In the genomic region with DNA sequence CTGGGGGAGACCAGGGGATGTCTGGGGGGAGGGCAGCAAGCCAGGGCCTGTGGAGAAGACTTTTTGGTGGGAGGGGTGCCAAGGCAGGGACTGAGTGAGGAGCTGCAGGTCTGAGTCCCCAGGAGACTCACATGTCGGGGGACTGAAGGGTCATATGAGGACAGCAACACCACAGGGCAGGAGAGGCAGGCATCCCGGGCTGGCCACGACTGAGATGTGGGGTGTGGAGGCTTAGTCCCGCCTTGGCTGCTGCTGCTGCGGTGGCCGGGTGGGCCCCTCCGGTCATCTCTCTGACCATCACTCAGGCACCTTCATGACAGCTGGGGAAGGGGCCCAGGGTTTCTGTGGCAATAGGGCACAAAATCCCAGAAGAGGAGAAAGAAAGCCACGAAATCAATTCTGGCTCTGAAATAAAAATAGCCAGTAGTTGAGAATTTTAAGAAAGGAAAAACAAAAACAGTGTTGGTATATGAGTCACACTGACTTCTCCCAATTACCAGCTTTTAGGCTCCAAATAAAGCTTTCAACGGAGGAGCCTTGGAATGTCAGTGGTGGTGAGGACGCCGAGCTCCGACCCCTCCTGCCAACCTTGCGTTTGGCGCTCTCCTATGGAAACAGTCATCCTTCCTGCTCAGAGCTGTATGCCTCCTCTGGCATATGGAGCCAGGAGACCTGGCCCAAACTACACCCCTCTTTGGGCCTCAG, we compare ENCODE assay signal across 13 cellular contexts. TPM values are rescaled to one million over a fixed set of nuclear protein-coding genes. Genes with fewer than 3 reads are reported as not detected.
A peak's percentile ranks its signal among the peaks of the same experiment; 100 is the strongest.
DNase-seq lines count a peak whose midpoint lies in the region; ATAC-seq and TF ChIP-seq lines count a peak whose summit lies in the region.
"Had no signal": no experiment of that assay in that cellular context is flagged by ENCODE, and none has a peak within 500 bp of the region (broad histone marks: within the 10 kb centered on the region; RNA-seq: fewer than 3 reads in every experiment).

No MANE protein-coding gene starts in this region.

- no peak overlapping the region for H2AFZ ChIP-seq in mesenchymal stem cell (ENCODE audit: low read depth, low read length)
- no peak overlapping the region for H2AFZ ChIP-seq in hepatocyte

- intact Hi-C loops in upper lobe of right lung (cut with DNase I): no loop called here

- H2BK5ac ChIP-seq in mesenchymal stem cell (ENCODE audit: low read depth, low read length, poor library complexity, severe bottlenecking): peak overlapping the region; percentile 46

- peak overlapping the region; percentile 56 for H2BK15ac ChIP-seq in mesenchymal stem cell (ENCODE audit: low read depth, poor library complexity, severe bottlenecking)

- H3K27ac ChIP-seq in mesenchymal stem cell (ENCODE audit: low read length, poor library complexity, severe bottlenecking) (peak overlapping the region; percentile 66), upper lobe of right lung (peak overlapping the region; percentile 11), hepatocyte (no peak overlapping the region)
- H3K27ac ChIP-seq: 22Rv1 had no signal

- H3K27me3 ChIP-seq in mesenchymal stem cell (ENCODE audit: control insufficient read depth in 1 of 2, insufficient read depth in 1 of 2, low read length in 2 of 2) (no peaks in the 10 kb centered on the region), upper lobe of right lung (no peaks in the 10 kb centered on the region), hepatocyte (no peaks in the 10 kb centered on the region)
- H3K27me3 ChIP-seq: adrenal gland had no signal

- no peaks in the 10 kb centered on the region for H3K79me1 ChIP-seq in mesenchymal stem cell (replicated peaks; ENCODE audit: low read length, poor library complexity, severe bottlenecking)

- peaks cover 35% of the 10 kb centered on the region for H3K4me1 ChIP-seq in mesenchymal stem cell (ENCODE audit: control insufficient read depth, insufficient read depth, low read depth, low read length)
- H3K4me1 ChIP-seq in upper lobe of right lung: no peaks in the 10 kb centered on the region
- H3K4me1 ChIP-seq in hepatocyte (ENCODE audit: insufficient read depth): no peaks in the 10 kb centered on the region
- H3K4me1 ChIP-seq: adrenal gland had no signal

- H3K9ac ChIP-seq in mesenchymal stem cell (ENCODE audit: low read length): peak overlapping the region; percentile 83

- no peaks in the 10 kb centered on the region for H3K36me3 ChIP-seq in mesenchymal stem cell (ENCODE audit: control insufficient read depth in 1 of 2, insufficient read depth in 2 of 2, low read depth in 1 of 2, low read length in 2 of 2)
- no peaks in the 10 kb centered on the region for H3K36me3 ChIP-seq in upper lobe of right lung
- no peaks in the 10 kb centered on the region for H3K36me3 ChIP-seq in hepatocyte (replicated peaks; ENCODE audit: insufficient read depth, low read depth)
- H3K36me3 ChIP-seq: adrenal gland had no signal

- peak overlapping the region; percentile 72 to 79 for H3K18ac ChIP-seq in mesenchymal stem cell (ENCODE audit: low read depth in 1 of 2, low read length in 2 of 2)

- H4K8ac ChIP-seq in mesenchymal stem cell (ENCODE audit: low read length): peak overlapping the region; percentile 60

- H2BK120ac ChIP-seq in mesenchymal stem cell (ENCODE audit: low read depth, low read length): no peak overlapping the region

- peak overlapping the region; percentile 25 to 30 for H3K4ac ChIP-seq in mesenchymal stem cell (ENCODE audit: low read depth in 1 of 2, low read length in 2 of 2)

- 29% methylated on average over 13 of the region's 14 CpGs for WGBS in mesenchymal stem cell
- 74% methylated on average over 14 of the region's 14 CpGs for WGBS in hepatocyte (ENCODE audit: low lambda C conversion rate, missing lambda C conversion rate)

- H3K9me3 ChIP-seq in mesenchymal stem cell (ENCODE audit: control insufficient read depth, low read length): peaks cover 3% of the 10 kb centered on the region
- no peaks in the 10 kb centered on the region for H3K9me3 ChIP-seq in upper lobe of right lung
- H3K9me3 ChIP-seq in hepatocyte (ENCODE audit: low read depth): no peaks in the 10 kb centered on the region
- H3K9me3 ChIP-seq: adrenal gland had no signal

- peak; percentile 20 for ATAC-seq in upper lobe of right lung
- ATAC-seq: naive thymus-derived CD8-positive, alpha-beta T cell; stimulated activated effector memory CD8-positive, alpha-beta T cell treated with anti-CD3 and anti-CD28 coated beads, Interleukin-12 subunit alpha, Interleukin-12 subunit beta, amount 100 ng/mL, for 72 hours; T-cell had no signal

- peak overlapping the region; percentile 46 to 72 for H2BK12ac ChIP-seq in mesenchymal stem cell (ENCODE audit: low read length in 2 of 2)

- TF ChIP-seq CTCF in upper lobe of right lung (IDR thresholded peaks at IDR 0.05) (no peak), hepatocyte (IDR thresholded peaks at IDR 0.05; ENCODE audit: poor library complexity) (no peak), GM10266 (IDR thresholded peaks at IDR 0.05; ENCODE audit: control insufficient read depth, insufficient read depth, low read depth, missing control alignments) (no peak)

- no peaks in the 10 kb centered on the region for H3K79me2 ChIP-seq in hepatocyte

- no peak overlapping the region for H4K91ac ChIP-seq in mesenchymal stem cell (ENCODE audit: low read length)

- no peaks in the 10 kb centered on the region for H4K20me1 ChIP-seq in hepatocyte (ENCODE audit: insufficient read depth, poor library complexity, severe bottlenecking)

- peak overlapping the region; percentile 78 for H2AK5ac ChIP-seq in mesenchymal stem cell (ENCODE audit: low read length, severe bottlenecking)

- H3K4me3 ChIP-seq in mesenchymal stem cell (ENCODE audit: insufficient read depth in 1 of 2, low read depth in 1 of 2, low read length in 2 of 2) (peak overlapping the region; percentile 26 to 54), upper lobe of right lung (no peak overlapping the region), hepatocyte (no peak overlapping the region)
- H3K4me3 ChIP-seq: adrenal gland had no signal

- H3K14ac ChIP-seq in mesenchymal stem cell (ENCODE audit: low read length in 2 of 2): peak overlapping the region in 1 of 2 experiments; percentile 18

- H3K23ac ChIP-seq in mesenchymal stem cell (ENCODE audit: low read length in 2 of 2): no peak overlapping the region

- H3K4me2 ChIP-seq in mesenchymal stem cell (ENCODE audit: low read length, poor library complexity, severe bottlenecking) (peak overlapping the region; percentile 41), hepatocyte (no peak overlapping the region)

- peak; percentile 20 for DNase-seq in activated CD8-positive, alpha-beta memory T cell treated with anti-CD3 and anti-CD28 coated beads, Interleukin-2, amount 50 U/mL, for 48 hours
- DNase-seq in activated CD8-positive, alpha-beta memory T cell treated with anti-CD3 and anti-CD28 coated beads for 24 hours: no peak
- DNase-seq in astrocyte of the hippocampus (ENCODE audit: low read depth, low spot score) (peak; percentile 93), mesenchymal stem cell (peak; percentile 61), upper lobe of right lung (no peak), hepatocyte (ENCODE audit: low spot score) (no peak), GM10266 (ENCODE audit: extremely low spot score) (no peak)
- no peak for DNase-seq in activated CD4-positive, alpha-beta T cell treated with anti-CD3 and anti-CD28 coated beads, Interleukin-2, amount 50 U/mL, for 4 hours
- DNase-seq: adrenal gland, T-cell had no signal

- H3K9me2 ChIP-seq in hepatocyte (replicated peaks; ENCODE audit: insufficient read depth): no peaks in the 10 kb centered on the region

RNA-seq across cellular contexts. Expression of a gene that starts 52.9 kb away (rescaled TPM):
- 146 TPM for polyA plus RNA-seq in mesenchymal stem cell (2013, experiment 1 of 2)
- polyA plus RNA-seq in mesenchymal stem cell (2013, experiment 2 of 2): 150 TPM
- 7.1 TPM for total RNA-seq in upper lobe of right lung
- total RNA-seq in hepatocyte: 4.7 and 9.7 TPM in 2 replicates
- 19.2 and 19.6 TPM in 2 replicates for polyA plus RNA-seq in hepatocyte

Comparison
In these comparisons a context has a peak if more than half of its experiments do, and no peak if none do; other contexts are left out.
1. DNase-seq: peak in activated CD8-positive, alpha-beta memory T cell treated with anti-CD3 and anti-CD28 coated beads, Interleukin-2, amount 50 U/mL, for 48 hours (single experiment), astrocyte of the hippocampus (single experiment) and mesenchymal stem cell (single experiment); none in activated CD8-positive, alpha-beta memory T cell treated with anti-CD3 and anti-CD28 coated beads for 24 hours (single experiment), upper lobe of right lung (single experiment), hepatocyte (single experiment), GM10266 (single experiment) and activated CD4-positive, alpha-beta T cell treated with anti-CD3 and anti-CD28 coated beads, Interleukin-2, amount 50 U/mL, for 4 hours (0 of 2).
2. H3K4me3 ChIP-seq: peak in mesenchymal stem cell (2 of 2); none in upper lobe of right lung (single experiment) and hepatocyte (single experiment).